ENCODE assay signal across 15 cellular contexts in genomic region chr14:23118506-23119361, GRCh38. TPM values are rescaled to one million over a fixed set of nuclear protein-coding genes. Genes with fewer than 3 reads are reported as not detected.
DNase-seq lines count a peak whose midpoint lies in the region; ATAC-seq lines count a peak whose summit lies in the region.
"Had no signal": no experiment of that assay in that cellular context is flagged by ENCODE, and none has a peak within 500 bp of the region (broad histone marks: within the 10 kb centered on the region; RNA-seq: fewer than 3 reads in every experiment).

Gene CEBPE (minus strand): TSS chr14:23119255. CDS start chr14:23119091, 164 bp downstream.

- H3K4me3 Mint-ChIP-seq in CD4-positive, alpha-beta memory T cell = peak within 1 kb of the TSS; percentile 40 to 90 (median 77)
- H3K4me3 Mint-ChIP-seq in activated CD8-positive, alpha-beta T cell treated with anti-CD3 and anti-CD28 coated beads, Interleukin-2, amount 10 ng/mL, durations not matched to agents 7 days and 5 days = peak within 1 kb of the TSS; percentile 48
- peak within 1 kb of the TSS; percentile 61 to 90 (median 81) for H3K4me3 Mint-ChIP-seq in naive thymus-derived CD8-positive, alpha-beta T cell
- H3K4me3 Mint-ChIP-seq: immature natural killer cell had no signal

- H3K27me3 Mint-ChIP-seq in CD4-positive, alpha-beta memory T cell = peaks cover 0 to 3% of the 10 kb centered on the region in 2 donors
- H3K27me3 Mint-ChIP-seq in activated CD8-positive, alpha-beta T cell treated with anti-CD3 and anti-CD28 coated beads, Interleukin-2, amount 10 ng/mL, durations not matched to agents 7 days and 5 days (ENCODE audit: low read depth) = no peaks in the 10 kb centered on the region
- H3K27me3 Mint-ChIP-seq in naive thymus-derived CD8-positive, alpha-beta T cell = peaks cover 0 to 3% (median 0%) of the 10 kb centered on the region in 5 donors

- peaks cover 64% of the 10 kb centered on the region for H3K4me1 ChIP-seq in CD4-positive, alpha-beta memory T cell (ENCODE audit: insufficient read depth, low read length)
- peaks cover 32% of the 10 kb centered on the region for H3K4me1 ChIP-seq in Karpas-422 (ENCODE audit: low read length)

- intact Hi-C loops in CD4-positive, alpha-beta memory T cell (cut with micrococcal nuclease) = no loop called here

- no peaks in the 10 kb centered on the region for H3K27me3 ChIP-seq in CD4-positive, alpha-beta memory T cell (ENCODE audit: insufficient read depth, low read length)
- H3K27me3 ChIP-seq in Karpas-422 (ENCODE audit: low read length) = no peaks in the 10 kb centered on the region
- H3K27me3 ChIP-seq: cardiac muscle cell, MG63 had no signal

- CTCF ChIA-PET in CD4-positive, alpha-beta memory T cell (lab: Charles Lee; ENCODE audit: partially characterized antibody) = interaction anchor here (0.5 to 6.3 kb wide), 8 partner anchors 11 to 547 kb away, joined by 3 to 151 read pairs (median 4); partner anchors contain the start of gene SLC7A8
- CTCF ChIA-PET in activated CD8-positive, alpha-beta T cell treated with anti-CD3 and anti-CD28 coated beads, Interleukin-2, amount 10 ng/mL, durations not matched to agents 7 days and 5 days (lab: Charles Lee) = interaction anchor here (1.0 to 4.3 kb wide), 11 partner anchors 8 to 262 kb away, joined by 4 to 378 read pairs (median 19); partner anchors contain the start of genes ACIN1, C14orf119 and SLC7A8

- no peaks in the 10 kb centered on the region for H3K9me2 ChIP-seq in Karpas-422 (replicated peaks; ENCODE audit: insufficient read depth, low read length)

- H2AFZ ChIP-seq in Karpas-422 (ENCODE audit: low read length) = peak within 1 kb of the TSS; percentile 82

- peak within 1 kb of the TSS; percentile 49 for H3K27ac ChIP-seq in CD4-positive, alpha-beta memory T cell (ENCODE audit: low read depth, low read length)
- no peak within 1 kb of the TSS for H3K27ac ChIP-seq in Karpas-422 (ENCODE audit: low read length)
- H3K27ac ChIP-seq: cardiac muscle cell had no signal

- no peak for ATAC-seq in activated CD8-positive, alpha-beta T cell treated with anti-CD3 and anti-CD28 coated beads, Interleukin-2, amount 10 ng/mL, durations not matched to agents 7 days and 5 days
- no peak for ATAC-seq in naive thymus-derived CD8-positive, alpha-beta T cell
- ATAC-seq in HG02571 (IDR thresholded peaks at IDR 0.05; ENCODE audit: unreplicated experiment) = no peak

- no peaks in the 10 kb centered on the region for H3K9me3 Mint-ChIP-seq in CD4-positive, alpha-beta memory T cell
- no peaks in the 10 kb centered on the region for H3K9me3 Mint-ChIP-seq in activated CD8-positive, alpha-beta T cell treated with anti-CD3 and anti-CD28 coated beads, Interleukin-2, amount 10 ng/mL, durations not matched to agents 7 days and 5 days (ENCODE audit: insufficient read depth)
- no peaks in the 10 kb centered on the region for H3K9me3 Mint-ChIP-seq in naive thymus-derived CD8-positive, alpha-beta T cell
- H3K9me3 Mint-ChIP-seq: immature natural killer cell had no signal

- H3K4me2 ChIP-seq in Karpas-422 (ENCODE audit: low read depth, low read length, poor library complexity, severe bottlenecking) = peak within 1 kb of the TSS; percentile 47

- H3K36me3 Mint-ChIP-seq in CD4-positive, alpha-beta memory T cell = no peaks in the 10 kb centered on the region
- H3K36me3 Mint-ChIP-seq in activated CD8-positive, alpha-beta T cell treated with anti-CD3 and anti-CD28 coated beads, Interleukin-2, amount 10 ng/mL, durations not matched to agents 7 days and 5 days (ENCODE audit: low read depth) = no peaks in the 10 kb centered on the region
- no peaks in the 10 kb centered on the region for H3K36me3 Mint-ChIP-seq in naive thymus-derived CD8-positive, alpha-beta T cell
- H3K36me3 Mint-ChIP-seq: immature natural killer cell had no signal

- H3K9me3 ChIP-seq in CD4-positive, alpha-beta memory T cell (ENCODE audit: control insufficient read depth in 1 of 2, low read length in 2 of 2) = no peaks in the 10 kb centered on the region
- H3K9me3 ChIP-seq in Karpas-422 (ENCODE audit: low read length) = no peaks in the 10 kb centered on the region
- H3K9me3 ChIP-seq: MG63 had no signal

- H3K4me3 ChIP-seq in CD4-positive, alpha-beta memory T cell (ENCODE audit: low read length in 2 of 2) = no peak within 1 kb of the TSS
- H3K4me3 ChIP-seq in Karpas-422 (ENCODE audit: low read length) = no peak within 1 kb of the TSS
- H3K4me3 ChIP-seq: cardiac muscle cell, MG63 had no signal

- no peaks in the 10 kb centered on the region for H3K79me2 ChIP-seq in Karpas-422 (ENCODE audit: low read length)

- DNase-seq in CD4-positive, alpha-beta memory T cell = no peak
- DNase-seq in Karpas-422 (no peak), hepatic stellate cell (ENCODE audit: low spot score) (no peak), NCI-H1417 treated with DMSO at 0.1 percent for 48 hours (lab: John Stamatoyannopoulos, UW) (no peak), NK-92 (lab: John Stamatoyannopoulos, UW; ENCODE audit: unreplicated experiment) (no peak)
- no peak for DNase-seq in activated CD8-positive, alpha-beta T cell treated with anti-CD3 and anti-CD28 coated beads, Interleukin-2, amount 10 ng/mL, durations not matched to agents 7 days and 5 days
- DNase-seq in naive thymus-derived CD8-positive, alpha-beta T cell = peak in 1 of 10 donors; percentile 13
- DNase-seq: Calu3, immature natural killer cell, MG63, NCI-H510A treated with DMSO at 0.1 percent for 48 hours, SW 1271 had no signal

- H4K20me1 ChIP-seq in Karpas-422 (ENCODE audit: insufficient read depth, low read depth, low read length) = no peaks in the 10 kb centered on the region

- POLR2A ChIA-PET in CD4-positive, alpha-beta memory T cell (lab: Charles Lee; ENCODE audit: partially characterized antibody) = interaction anchor here (1.2 to 4.0 kb wide), 6 partner anchors 23 to 202 kb away, joined by 3 to 67 read pairs (median 15); partner anchors contain the start of genes ACIN1, C14orf119, PABPN1 and PPP1R3E
- POLR2A ChIA-PET in activated CD8-positive, alpha-beta T cell treated with anti-CD3 and anti-CD28 coated beads, Interleukin-2, amount 10 ng/mL, durations not matched to agents 7 days and 5 days (lab: Charles Lee) = interaction anchor here (0.7 to 3.4 kb wide), 3 partner anchors 24 to 288 kb away, joined by 3 to 20 read pairs (median 6); partner anchors contain the start of genes ACIN1 and C14orf119
- POLR2A ChIA-PET in naive thymus-derived CD8-positive, alpha-beta T cell (lab: Charles Lee) = interaction anchor here (1.0 to 8.7 kb wide), 8 partner anchors 23 to 184 kb away, joined by 4 to 123 read pairs (median 10); partner anchors contain the start of genes ACIN1, C14orf119, HOMEZ and PPP1R3E

- H3K4me1 Mint-ChIP-seq in CD4-positive, alpha-beta memory T cell = peaks cover 30 to 61% (median 34%) of the 10 kb centered on the region in 4 donors
- peaks cover 44% of the 10 kb centered on the region for H3K4me1 Mint-ChIP-seq in activated CD8-positive, alpha-beta T cell treated with anti-CD3 and anti-CD28 coated beads, Interleukin-2, amount 10 ng/mL, durations not matched to agents 7 days and 5 days (ENCODE audit: low read depth)
- H3K4me1 Mint-ChIP-seq in naive thymus-derived CD8-positive, alpha-beta T cell = peaks cover 29 to 79% (median 60%) of the 10 kb centered on the region in 4 donors

- H3K36me3 ChIP-seq in CD4-positive, alpha-beta memory T cell (ENCODE audit: insufficient read depth, low read length) = no peaks in the 10 kb centered on the region
- H3K36me3 ChIP-seq in Karpas-422 (ENCODE audit: insufficient read depth, low read length) = no peaks in the 10 kb centered on the region
- H3K36me3 ChIP-seq: cardiac muscle cell, MG63 had no signal

- peak within 1 kb of the TSS; percentile 86 to 95 (median 91) for H3K27ac Mint-ChIP-seq in CD4-positive, alpha-beta memory T cell
- H3K27ac Mint-ChIP-seq in activated CD8-positive, alpha-beta T cell treated with anti-CD3 and anti-CD28 coated beads, Interleukin-2, amount 10 ng/mL, durations not matched to agents 7 days and 5 days = peak within 1 kb of the TSS; percentile 88
- H3K27ac Mint-ChIP-seq in naive thymus-derived CD8-positive, alpha-beta T cell = peak within 1 kb of the TSS; percentile 95 to 99 (median 98)

- H3K9ac ChIP-seq in Karpas-422 (ENCODE audit: low read length) = peak within 1 kb of the TSS; percentile 14

RNA-seq across cellular contexts. Expression of gene CEBPE, which starts in this region (rescaled TPM):
- total RNA-seq in CD4-positive, alpha-beta memory T cell = under 1 TPM; 0.69 to 0.84 TPM
- polyA plus RNA-seq in CD4-positive, alpha-beta memory T cell = under 1 TPM; 0.16 to 0.35 TPM
- 0.11 TPM in 1 of 2 replicates, not detected in the other for total RNA-seq in Karpas-422 (2014; rRNA removed; shearing (Covaris generic); ENCODE audit: low replicate concordance)
- total RNA-seq in activated CD8-positive, alpha-beta T cell treated with anti-CD3 and anti-CD28 coated beads, Interleukin-2, amount 10 ng/mL, durations not matched to agents 7 days and 5 days = under 1 TPM; 0.50 to 0.92 TPM
- 1 to 10 TPM; 1.5 to 1.8 TPM for total RNA-seq in naive thymus-derived CD8-positive, alpha-beta T cell
- polyA plus RNA-seq in naive thymus-derived CD8-positive, alpha-beta T cell = 1 to 10 TPM in 2 of 3 donors, under 1 TPM in 1; 0.66 to 2.4 (median 1.6) TPM
- total RNA-seq: Calu3, cardiac muscle cell, myocyte had no signal
- polyA plus RNA-seq: cardiac muscle cell, immature natural killer cell had no signal
